18 cellular contexts compared by ENCODE assay signal in the genomic region with DNA sequence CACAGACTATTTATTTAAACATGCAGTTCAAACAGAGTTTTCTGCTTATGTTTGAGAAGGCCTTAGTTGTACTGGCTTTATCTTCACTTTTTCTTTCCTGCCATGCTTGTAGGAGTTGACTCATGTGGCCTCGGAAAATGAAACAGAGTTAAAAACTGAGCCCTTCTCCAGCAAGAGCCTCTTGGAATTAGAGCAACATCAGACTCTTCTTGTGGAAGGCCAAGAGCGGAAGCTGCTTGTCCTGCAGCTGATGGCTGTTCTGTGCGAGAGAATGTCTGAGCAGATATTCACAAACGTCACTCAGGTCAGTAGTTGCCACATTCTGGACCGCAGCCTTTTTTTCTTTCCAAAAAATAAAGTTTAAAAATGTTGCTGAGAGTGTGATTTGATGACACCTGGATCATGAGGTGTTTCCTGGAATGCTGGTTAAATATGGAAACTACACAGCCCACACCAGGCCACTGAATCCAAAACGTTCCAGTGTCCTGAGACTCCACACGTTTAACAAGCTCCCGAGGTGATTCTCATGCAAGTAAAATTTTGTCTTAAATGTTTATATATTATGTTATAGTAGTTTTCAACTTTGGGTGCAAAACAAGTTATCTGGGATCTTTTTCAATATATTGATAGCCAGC.
DNase-seq lines count a peak whose midpoint lies in the region; ATAC-seq, FAIRE-seq and TF ChIP-seq lines count a peak whose summit lies in the region.
"Had no signal": no experiment of that assay in that cellular context is flagged by ENCODE, and none has a peak within 500 bp of the region (broad histone marks: within the 10 kb centered on the region; RNA-seq: fewer than 3 reads in every experiment).

No MANE protein-coding gene starts in this region.

- H3K4me3 ChIP-seq in A549, result no peak overlapping the region
- no peak overlapping the region for H3K4me3 ChIP-seq in hepatocyte

- POLR2A ChIA-PET in A549 (lab: Yijun Ruan, JAX), result no interaction called here

- CTCF ChIA-PET in A549 (lab: Yijun Ruan, JAX), result interaction anchor here (0.5 to 23.0 kb wide), 10 partner anchors 8 to 453 kb away, joined by 3 to 503 read pairs (median 4); partner anchors contain the start of gene HAS3

- H3K36me3 Mint-ChIP-seq in neural crest cell (ENCODE audit: low read depth), result peaks cover 2% of the 10 kb centered on the region

- H3K27ac ChIP-seq in A549 (peak overlapping the region in 1 of 2 experiments; percentile 14; a peak in 1 of 6 replicates), VCaP (peak overlapping the region; percentile 14), hepatocyte (peak overlapping the region; percentile 85)
- H3K27ac ChIP-seq: C4-2B, HL-60 had no signal

- no peak overlapping the region for H2AFZ ChIP-seq in hepatocyte

- H3K4me1 ChIP-seq in A549 (peaks cover 15% of the 10 kb centered on the region), hepatocyte (ENCODE audit: insufficient read depth) (peaks cover 14% of the 10 kb centered on the region)

- H3K9me3 Mint-ChIP-seq in neural crest cell, result no peaks in the 10 kb centered on the region

- no peaks in the 10 kb centered on the region for H3K27me3 ChIP-seq in hepatocyte

- no peak overlapping the region for H3K4me3 Mint-ChIP-seq in neural crest cell

- 76% methylated on average over 8 of the region's 8 CpGs for WGBS in A549 (ENCODE audit: missing lambda C conversion rate)
- WGBS in hepatocyte (ENCODE audit: low lambda C conversion rate, missing lambda C conversion rate), result 76% methylated on average over 8 of the region's 8 CpGs

- no peaks in the 10 kb centered on the region for H3K79me2 ChIP-seq in hepatocyte

- H3K27me3 Mint-ChIP-seq in neural crest cell (ENCODE audit: low read depth), result peaks cover 10% of the 10 kb centered on the region

- peak overlapping the region; percentile 31 for H3K27ac Mint-ChIP-seq in neural crest cell (ENCODE audit: unreplicated experiment)

- no peaks in the 10 kb centered on the region for H3K9me2 ChIP-seq in hepatocyte (replicated peaks; ENCODE audit: insufficient read depth)

- peak overlapping the region; percentile 19; the same call in 1 of the 3 replicates for H3K4me2 ChIP-seq in A549
- no peak overlapping the region for H3K4me2 ChIP-seq in hepatocyte

- TF ChIP-seq EP300 in A549 (IDR thresholded peaks at IDR 0.05), result no peak

- peaks cover 20% of the 10 kb centered on the region for H3K4me1 Mint-ChIP-seq in neural crest cell

- TF ChIP-seq CTCF in A549 (IDR thresholded peaks at IDR 0.05) (no peak), VCaP (conservative IDR thresholded peaks at IDR 0.05) (no peak), hepatocyte (IDR thresholded peaks at IDR 0.05; ENCODE audit: poor library complexity) (no peak), neural crest cell (conservative IDR thresholded peaks at IDR 0.05) (no peak)

- no peak for TF ChIP-seq POLR2A in A549 (IDR thresholded peaks at IDR 0.05; ENCODE audit: low read length)

- DNase-seq in A549 (ENCODE audit: low read depth in 1 of 2, low spot score in 1 of 2) (no peak), hepatocyte (ENCODE audit: low spot score) (peak; percentile 24), neural crest cell (ENCODE audit: low read depth, low spot score) (no peak), SHP77 treated with DMSO at 0.1 percent for 48 hours (lab: John Stamatoyannopoulos, UW) (no peak)
- DNase-seq in activated CD8-positive, alpha-beta memory T cell treated with anti-CD3 and anti-CD28 coated beads, Interleukin-2, amount 50 U/mL, for 48 hours, result no peak
- DNase-seq: 8988T, DMS53, HCEC 1CT, NCI-H226, NCI-H524 treated with DMSO at 0.1 percent for 48 hours had no signal

- ATAC-seq in A549 (no peak), GM19452 (IDR thresholded peaks at IDR 0.05; ENCODE audit: unreplicated experiment) (no peak), HG03469 (IDR thresholded peaks at IDR 0.05; ENCODE audit: unreplicated experiment) (no peak)
- ATAC-seq: Right ventricle myocardium inferior had no signal

- no peak for FAIRE-seq in A549 (lab: Jason Lieb, UNC)
- FAIRE-seq: GM19239, HTR-8/SVneo had no signal

- H3K9me3 ChIP-seq in A549 (no peaks in the 10 kb centered on the region), hepatocyte (ENCODE audit: low read depth) (no peaks in the 10 kb centered on the region)

- TF ChIP-seq RAD21 in A549 (conservative IDR thresholded peaks at IDR 0.05 in 1 of 2, IDR thresholded peaks at IDR 0.05 in 1 of 2), result no peak

- no peaks in the 10 kb centered on the region for H3K36me3 ChIP-seq in hepatocyte (replicated peaks; ENCODE audit: insufficient read depth, low read depth)

- H4K20me1 ChIP-seq in hepatocyte (ENCODE audit: insufficient read depth, poor library complexity, severe bottlenecking), result no peaks in the 10 kb centered on the region

TF ChIP-seq in A549, 52 proteins besides CTCF, POLR2A, EP300 and RAD21:
- TF ChIP-seq HES2 (IDR thresholded peaks at IDR 0.05) (no peak), GATA3 (IDR thresholded peaks at IDR 0.05; ENCODE audit: borderline replicate concordance) (no peak), NPAS2 (CRISPR knock-in tag; IDR thresholded peaks at IDR 0.05; ENCODE audit: borderline replicate concordance) (no peak), FOSL2 (IDR thresholded peaks at IDR 0.05) (no peak), FOSL2 (CRISPR knock-in tag; IDR thresholded peaks at IDR 0.05) (no peak), JUNB (IDR thresholded peaks at IDR 0.05) (no peak), HOXB13 (CRISPR knock-in tag; IDR thresholded peaks at IDR 0.05; ENCODE audit: low read depth) (no peak), CHD2 (IDR thresholded peaks at IDR 0.05; ENCODE audit: low read length, partially characterized antibody) (no peak), EHF (CRISPR knock-in tag; IDR thresholded peaks at IDR 0.05) (no peak), MAZ (IDR thresholded peaks at IDR 0.05; ENCODE audit: borderline replicate concordance, low read depth, low read length) (no peak), ESRRA (IDR thresholded peaks at IDR 0.05; ENCODE audit: borderline replicate concordance, low read length) (no peak)
